Comparison of ENCODE assay signal across 26 cellular contexts in genomic region chr4:3799496-3799895, GRCh38. TPM values are rescaled to one million over a fixed set of nuclear protein-coding genes. Genes with fewer than 3 reads are reported as not detected.
"Had no signal": no experiment of that assay in that cellular context is flagged by ENCODE, and none has a peak within 500 bp of the region (broad histone marks: within the 10 kb centered on the region; RNA-seq: fewer than 3 reads in every experiment).

No MANE protein-coding gene starts in this region.

- H3K4me2 ChIP-seq: neural progenitor cell had no signal

- H3K4me3 ChIP-seq: coronary artery, esophagus muscularis mucosa, gastroesophageal sphincter, neural progenitor cell, prostate gland, right atrium auricular region, sigmoid colon, suprapubic skin, transverse colon, vagina had no signal

- ATAC-seq: foreskin keratinocyte; gastroesophageal sphincter; left lobe of liver; naive thymus-derived CD4-positive, alpha-beta T cell; stimulated activated naive CD8-positive, alpha-beta T cell treated with anti-CD3 and anti-CD28 coated beads, Interleukin-15, amount 100 ng/mL, for 72 hours had no signal

- H3K9me3 ChIP-seq: prostate gland, vagina had no signal

- H3K27me3 ChIP-seq: foreskin keratinocyte, neural progenitor cell, right atrium auricular region, vagina had no signal

- DNase-seq: dermis blood vessel endothelial cell; effector memory CD4-positive, alpha-beta T cell; foreskin keratinocyte; hypothalamus; immature natural killer cell; islet precursor cell; mammary epithelial cell; mesendoderm; midbrain; naive thymus-derived CD4-positive, alpha-beta T cell; nucleus accumbens; sigmoid colon; stimulated activated naive CD4-positive, alpha-beta T cell; stimulated activated naive CD8-positive, alpha-beta T cell treated with anti-CD3 and anti-CD28 coated beads, Interleukin-15, amount 100 ng/mL, for 72 hours; transverse colon had no signal

- H2AFZ ChIP-seq: neural progenitor cell had no signal

- H3K4me1 ChIP-seq: esophagus muscularis mucosa, foreskin keratinocyte, gastroesophageal sphincter, prostate gland, right atrium auricular region, sigmoid colon, suprapubic skin, transverse colon, vagina had no signal

- H3K27ac ChIP-seq: coronary artery, esophagus muscularis mucosa, foreskin keratinocyte, gastroesophageal sphincter, neural progenitor cell, prostate gland, right atrium auricular region, sigmoid colon, suprapubic skin, transverse colon, vagina had no signal

- H3K36me3 ChIP-seq: esophagus muscularis mucosa, gastroesophageal sphincter, neural progenitor cell, prostate gland, right atrium auricular region, sigmoid colon, suprapubic skin, transverse colon, vagina had no signal

- H3K9ac ChIP-seq: neural progenitor cell had no signal

- FAIRE-seq: endothelial cell of umbilical vein had no signal

RNA-seq across cellular contexts. Expression of gene ADRA2C, which starts 33.3 kb away (rescaled TPM):
- total RNA-seq: epithelial cell of proximal tubule; naive thymus-derived CD4-positive, alpha-beta T cell had no signal
- polyA plus RNA-seq: immature natural killer cell; naive thymus-derived CD4-positive, alpha-beta T cell had no signal
